Comparison of ENCODE assay signal across 15 cellular contexts in genomic region chr12:66662729-66663128, GRCh38. TPM values are rescaled to one million over a fixed set of nuclear protein-coding genes. Genes with fewer than 3 reads are reported as not detected.
DNase-seq lines count a peak whose midpoint lies in the region; ATAC-seq, FAIRE-seq and TF ChIP-seq lines count a peak whose summit lies in the region.
"Had no signal": no experiment of that assay in that cellular context is flagged by ENCODE, and none has a peak within 500 bp of the region (broad histone marks: within the 10 kb centered on the region; RNA-seq: fewer than 3 reads in every experiment).

No MANE protein-coding gene starts in this region.

- H3K27me3 Mint-ChIP-seq in osteocyte (ENCODE audit: unreplicated experiment), result peaks cover 3% of the 10 kb centered on the region
- peaks cover 28 to 36% of the 10 kb centered on the region in 2 donors for H3K27me3 Mint-ChIP-seq in natural killer cell treated with Interleukin-12 subunit alpha and Interleukin-12 subunit beta and Interleukin-15 and Interleukin-18, amount 100 ng/mL, for 72 hours

- ATAC-seq in natural killer cell treated with Interleukin-12 subunit alpha and Interleukin-12 subunit beta and Interleukin-15 and Interleukin-18, amount 100 ng/mL, for 72 hours, result no peak
- ATAC-seq: HCT116, psoas muscle had no signal

- no peak for DNase-seq in GM12891 (ENCODE audit: insufficient read length, low spot score)
- peak; percentile 51 for DNase-seq in NCI-H2196 (lab: John Stamatoyannopoulos, UW; ENCODE audit: unreplicated experiment)
- peak; percentile 10 to 16 for DNase-seq in cardiac fibroblast (ENCODE audit: low read depth in 2 of 2)
- no peak for DNase-seq in osteocyte (ENCODE audit: extremely low spot score, unreplicated experiment)
- DNase-seq in thyroid gland, result no peak
- DNase-seq in tibial artery, result no peak
- no peak for DNase-seq in posterior cingulate gyrus
- DNase-seq in natural killer cell treated with Interleukin-12 subunit alpha and Interleukin-12 subunit beta and Interleukin-15 and Interleukin-18, amount 100 ng/mL, for 72 hours (ENCODE audit: low spot score), result no peak
- DNase-seq: activated CD4-positive, alpha-beta T cell treated with anti-CD3 and anti-CD28 coated beads, Interleukin-2, amount 50 U/mL, for 4 hours; adrenal gland; erythroblast; psoas muscle; SK-N-SH; uterus had no signal

- H3K4me3 ChIP-seq in cardiac fibroblast (replicated peaks in 1 of 2; ENCODE audit: low read depth in 2 of 2, low read length in 2 of 2), result no peak overlapping the region
- no peak overlapping the region for H3K4me3 ChIP-seq in thyroid gland (replicated peaks in 1 of 3)
- H3K4me3 ChIP-seq in tibial artery, result no peak overlapping the region
- H3K4me3 ChIP-seq: adrenal gland, psoas muscle, uterus had no signal

- H3K36me3 ChIP-seq in thyroid gland, result no peaks in the 10 kb centered on the region
- no peaks in the 10 kb centered on the region for H3K36me3 ChIP-seq in tibial artery
- H3K36me3 ChIP-seq: adrenal gland, uterus had no signal

- H3K4me1 ChIP-seq in thyroid gland, result no peaks in the 10 kb centered on the region
- H3K4me1 ChIP-seq in tibial artery, result no peaks in the 10 kb centered on the region
- H3K4me1 ChIP-seq: psoas muscle, uterus had no signal

- H3K27me3 ChIP-seq in thyroid gland (no peaks in the 10 kb centered on the region), tibial artery (no peaks in the 10 kb centered on the region)
- H3K27me3 ChIP-seq: adrenal gland, uterus had no signal

- H3K9me3 ChIP-seq in thyroid gland (no peaks in the 10 kb centered on the region), tibial artery (no peaks in the 10 kb centered on the region)
- H3K9me3 ChIP-seq: adrenal gland, psoas muscle, SK-N-SH, uterus had no signal

- H3K27ac Mint-ChIP-seq in osteocyte (ENCODE audit: unreplicated experiment), result peak overlapping the region; percentile 52
- no peak overlapping the region for H3K27ac Mint-ChIP-seq in natural killer cell treated with Interleukin-12 subunit alpha and Interleukin-12 subunit beta and Interleukin-15 and Interleukin-18, amount 100 ng/mL, for 72 hours

- WGBS in thyroid gland, 2 donors, result 71 to 73% methylated on average over 1 of the region's 1 CpG

- peaks cover 32% of the 10 kb centered on the region for H3K4me1 Mint-ChIP-seq in osteocyte (ENCODE audit: unreplicated experiment)
- no peaks in the 10 kb centered on the region for H3K4me1 Mint-ChIP-seq in natural killer cell treated with Interleukin-12 subunit alpha and Interleukin-12 subunit beta and Interleukin-15 and Interleukin-18, amount 100 ng/mL, for 72 hours (ENCODE audit: low read depth in 2 of 2)

- H3K27ac ChIP-seq in thyroid gland (no peak overlapping the region), tibial artery (no peak overlapping the region)
- H3K27ac ChIP-seq: adrenal gland, psoas muscle, uterus had no signal

- H3K36me3 Mint-ChIP-seq in osteocyte (ENCODE audit: unreplicated experiment), result no peaks in the 10 kb centered on the region
- H3K36me3 Mint-ChIP-seq in natural killer cell treated with Interleukin-12 subunit alpha and Interleukin-12 subunit beta and Interleukin-15 and Interleukin-18, amount 100 ng/mL, for 72 hours, result no peaks in the 10 kb centered on the region

- intact Hi-C loops in thyroid gland (cut with DNase I) (no loop called here), tibial artery (cut with DNase I; ENCODE audit: low total_unique reads) (no loop called here), posterior cingulate gyrus (cut with DNase I) (no loop called here)

- H3K4me3 Mint-ChIP-seq in osteocyte (ENCODE audit: unreplicated experiment), result no peak overlapping the region
- H3K4me3 Mint-ChIP-seq in natural killer cell treated with Interleukin-12 subunit alpha and Interleukin-12 subunit beta and Interleukin-15 and Interleukin-18, amount 100 ng/mL, for 72 hours, result no peak overlapping the region

- FAIRE-seq in GM12891 (lab: Jason Lieb, UNC), result peak; percentile 31

- TF ChIP-seq CTCF in cardiac fibroblast (IDR thresholded peaks at IDR 0.05; ENCODE audit: low read depth, low read length) (no peak), osteocyte (IDR thresholded peaks at IDR 0.05) (no peak), thyroid gland (IDR thresholded peaks at IDR 0.05) (no peak), tibial artery (IDR thresholded peaks at IDR 0.05) (no peak)

- TF ChIP-seq POLR2A in GM12891 (IDR thresholded peaks at IDR 0.05; ENCODE audit: low read depth, low read length), result no peak
- TF ChIP-seq POLR2A in thyroid gland (IDR thresholded peaks at IDR 0.05), result no peak

- no peaks in the 10 kb centered on the region for H3K9me3 Mint-ChIP-seq in osteocyte (ENCODE audit: unreplicated experiment)
- no peaks in the 10 kb centered on the region for H3K9me3 Mint-ChIP-seq in natural killer cell treated with Interleukin-12 subunit alpha and Interleukin-12 subunit beta and Interleukin-15 and Interleukin-18, amount 100 ng/mL, for 72 hours

TF ChIP-seq in GM12891, 5 proteins besides CTCF, POLR2A, EP300 and RAD21:
- TF ChIP-seq POU2F2 (IDR thresholded peaks at IDR 0.05; ENCODE audit: low read depth, low read length), result no peak
TF ChIP-seq in GM12891: peak in this region for 0.

RNA-seq across cellular contexts. Expression of gene GRIP1, which starts 16.1 kb away (rescaled TPM):
- 0.05 TPM for polyA plus RNA-seq in GM12891 (2012; ENCODE audit: low read depth, missing spikeins)
- total RNA-seq in osteocyte (4.6 and 9.1 TPM in 2 replicates), thyroid gland (10 to 100 TPM in 3 of 4 donors, 1 to 10 TPM in 1; 9.9 to 21.1 (median 15.6) TPM)
- total RNA-seq in natural killer cell treated with Interleukin-12 subunit alpha and Interleukin-12 subunit beta and Interleukin-15 and Interleukin-18, amount 100 ng/mL, for 72 hours, result 1 to 10 TPM in 1 of 2 donors, not detected in 1; 3.2 TPM

Comparison
In these comparisons a context has a peak if more than half of its experiments do, and no peak if none do; other contexts are left out.
1. DNase-seq: peak in NCI-H2196 (single experiment) and cardiac fibroblast (2 of 2); none in GM12891 (single experiment), osteocyte (single experiment), thyroid gland (0 of 2), tibial artery (0 of 2), posterior cingulate gyrus (0 of 10) and natural killer cell treated with Interleukin-12 subunit alpha and Interleukin-12 subunit beta and Interleukin-15 and Interleukin-18, amount 100 ng/mL, for 72 hours (single experiment).